ENCODE assay signal across 25 cellular contexts in the genomic region with DNA sequence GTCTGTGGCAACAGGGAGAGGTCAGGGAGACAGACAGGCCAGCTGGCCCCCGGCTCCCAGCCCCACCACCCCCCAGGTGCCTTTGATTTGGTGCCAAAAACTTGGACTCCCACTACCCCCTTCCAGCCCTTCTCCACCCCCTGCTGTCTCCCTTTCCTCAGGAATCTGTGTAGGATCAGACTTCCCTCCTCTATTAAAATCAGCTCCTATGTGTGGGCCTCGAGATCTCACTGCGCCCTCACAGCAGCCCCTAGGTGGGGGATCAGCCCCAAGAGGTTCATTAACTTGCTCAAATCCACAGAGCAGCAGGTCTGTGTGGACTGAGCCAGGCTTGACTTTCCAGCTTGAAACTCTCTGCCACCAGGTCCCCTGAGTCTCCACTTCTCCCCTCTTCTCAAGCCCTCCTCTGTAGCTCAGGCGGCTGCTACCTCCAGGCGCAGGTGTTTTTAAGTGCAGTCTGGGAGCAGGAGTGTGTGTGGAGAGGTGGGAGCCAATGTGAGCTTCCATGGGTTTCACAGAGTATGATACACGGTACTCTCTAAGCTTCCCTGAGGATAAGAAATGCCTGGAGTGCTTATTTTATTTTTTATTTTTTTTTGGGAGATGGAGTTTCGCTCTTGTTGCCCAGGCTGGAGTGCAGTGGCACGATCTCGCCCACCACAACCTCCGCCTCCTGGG. TPM values are rescaled to one million over a fixed set of nuclear protein-coding genes. Genes with fewer than 3 reads are reported as not detected.
"Had no signal": no experiment of that assay in that cellular context is flagged by ENCODE, and none has a peak within 500 bp of the region (broad histone marks: within the 10 kb centered on the region; RNA-seq: fewer than 3 reads in every experiment).

No MANE protein-coding gene starts in this region.

- FAIRE-seq: TTC549 had no signal

- H3K27ac Mint-ChIP-seq: activated CD8-positive, alpha-beta T cell treated with anti-CD3 and anti-CD28 coated beads for 36 hours had no signal

- H3K4me1 ChIP-seq: breast epithelium, gastrocnemius medialis had no signal

- H3K9me3 Mint-ChIP-seq: activated CD8-positive, alpha-beta T cell treated with anti-CD3 and anti-CD28 coated beads for 36 hours; naive B cell; WTC11 had no signal

- H3K27ac ChIP-seq: breast epithelium, gastrocnemius medialis, right atrium auricular region, skin epidermis, transverse colon, vagina had no signal

- H3K4me3 ChIP-seq: gastrocnemius medialis, right atrium auricular region, transverse colon, vagina had no signal

- H3K9me3 ChIP-seq: breast epithelium, gastrocnemius medialis, right atrium auricular region, transverse colon, vagina had no signal

- H3K36me3 Mint-ChIP-seq: naive B cell had no signal

- DNase-seq: activated CD4-positive, alpha-beta T cell treated with anti-CD3 and anti-CD28 coated beads for 4 hours; activated CD8-positive, alpha-beta T cell treated with anti-CD3 and anti-CD28 coated beads for 36 hours; activated gamma-delta T cell treated with Interleukin-2 at 50 U/mL for 16 hours; activated T-cell treated with anti-CD3 and anti-CD28 coated beads, Interleukin-2, amount 50 U/mL, for 48 hours; aorta; erythroblast; gastrocnemius medialis; islet precursor cell; naive B cell; stimulated activated CD4-positive, alpha-beta T cell treated with anti-CD3 and anti-CD28 coated beads, Interleukin-15, amount 100 ng/mL, for 24 hours; stimulated activated CD4-positive, alpha-beta T cell treated with anti-CD3 and anti-CD28 coated beads, Interleukin-4, amount 100 ng/mL, for 1 hour; stimulated activated naive CD4-positive, alpha-beta T cell treated with Interleukin-2 at 50 U/mL for 16 hours; transverse colon had no signal

- H3K27me3 ChIP-seq: right atrium auricular region, vagina had no signal

- ATAC-seq: gastrocnemius medialis had no signal

- H3K36me3 ChIP-seq: breast epithelium, gastrocnemius medialis, right atrium auricular region, transverse colon, vagina had no signal

RNA-seq across cellular contexts. Expression of gene GAPDHS, which starts 1.7 kb away (rescaled TPM):
- total RNA-seq: activated CD8-positive, alpha-beta T cell treated with anti-CD3 and anti-CD28 coated beads for 36 hours; aorta; breast epithelium; chondrocyte; gastrocnemius medialis; left lobe of liver; lung microvascular endothelial cell; mononuclear cell; posterior vena cava; right atrium auricular region; T-helper 2 cell treated with Interferon-gamma antibody and Interleukin-4, amounts not matched to agents 100 ng/mL and 5 ng/mL, for 36 hours; transverse colon; vagina had no signal
- polyA plus RNA-seq: aorta had no signal

RNA-seq across cellular contexts. Expression of gene SBSN, which starts 6.8 kb away (rescaled TPM):
- total RNA-seq: activated CD8-positive, alpha-beta T cell treated with anti-CD3 and anti-CD28 coated beads for 36 hours; aorta; breast epithelium; gastrocnemius medialis; left lobe of liver; lung microvascular endothelial cell; mononuclear cell; posterior vena cava; right atrium auricular region; T-helper 2 cell treated with Interferon-gamma antibody and Interleukin-4, amounts not matched to agents 100 ng/mL and 5 ng/mL, for 36 hours; transverse colon had no signal

RNA-seq across cellular contexts. Expression of gene DMKN, which starts 21.5 kb away (rescaled TPM):
- total RNA-seq: lung microvascular endothelial cell; mononuclear cell; T-helper 2 cell treated with Interferon-gamma antibody and Interleukin-4, amounts not matched to agents 100 ng/mL and 5 ng/mL, for 36 hours had no signal

RNA-seq across cellular contexts. Expression of gene ATP4A, which starts 28.5 kb away (rescaled TPM):
- total RNA-seq: activated CD8-positive, alpha-beta T cell treated with anti-CD3 and anti-CD28 coated beads for 36 hours; aorta; breast epithelium; chondrocyte; gastrocnemius medialis; left lobe of liver; lung microvascular endothelial cell; mononuclear cell; posterior vena cava; right atrium auricular region; T-helper 2 cell treated with Interferon-gamma antibody and Interleukin-4, amounts not matched to agents 100 ng/mL and 5 ng/mL, for 36 hours; transverse colon; vagina had no signal
- polyA plus RNA-seq: aorta had no signal
